32 cellular contexts compared by ENCODE assay signal in genomic region chr10:49278497-49278902, GRCh38. TPM values are rescaled to one million over a fixed set of nuclear protein-coding genes. Genes with fewer than 3 reads are reported as not detected.
"Had no signal": no experiment of that assay in that cellular context is flagged by ENCODE, and none has a peak within 500 bp of the region (broad histone marks: within the 10 kb centered on the region; RNA-seq: fewer than 3 reads in every experiment).

No MANE protein-coding gene starts in this region.

- H3K36me3 Mint-ChIP-seq: activated CD8-positive, alpha-beta memory T cell treated with anti-CD3 and anti-CD28 coated beads, Interleukin-2, amount 10 ng/mL, durations not matched to agents 7 days and 5 days; naive thymus-derived CD4-positive, alpha-beta T cell; T-cell had no signal

- H3K27ac ChIP-seq: body of pancreas, foreskin keratinocyte, lower lobe of right lung, neutrophil, pancreas, spleen, thyroid gland, VCaP had no signal

- H3K9me3 ChIP-seq: body of pancreas, lower lobe of right lung, mucosa of descending colon, neutrophil, pancreas, spleen, thyroid gland had no signal

- ATAC-seq: activated CD4-positive, CD25-positive, alpha-beta regulatory T cell treated with anti-CD3 and anti-CD28 coated beads, Interleukin-2, amount 50 U/mL, for 24 hours; activated CD8-positive, alpha-beta memory T cell treated with anti-CD3 and anti-CD28 coated beads, Interleukin-2, amount 10 ng/mL, durations not matched to agents 7 days and 5 days; activated CD8-positive, alpha-beta T cell treated with anti-CD3 and anti-CD28 coated beads for 36 hours; activated naive CD8-positive, alpha-beta T cell treated with anti-CD3 and anti-CD28 coated beads, Interleukin-2, amount 50 U/mL, for 24 hours; body of pancreas; foreskin keratinocyte; left colon; lower lobe of right lung; mucosa of descending colon; naive thymus-derived CD4-positive, alpha-beta T cell; pancreas; sciatic nerve; stimulated activated naive CD8-positive, alpha-beta T cell treated with anti-CD3 and anti-CD28 coated beads, Interleukin-15, Interleukin-2, amounts not matched to agents 100 U/mL and 50 U/mL, for 24 hours; T-cell had no signal

- H3K27me3 ChIP-seq: body of pancreas, foreskin keratinocyte, neutrophil, thyroid gland had no signal

- H3K4me1 Mint-ChIP-seq: activated CD4-positive, alpha-beta T cell treated with anti-CD3 and anti-CD28 coated beads, Interleukin-2, amount 10 ng/mL, durations not matched to agents 24 days and 14 days had no signal

- H3K27ac Mint-ChIP-seq: activated CD4-positive, alpha-beta T cell treated with anti-CD3 and anti-CD28 coated beads, Interleukin-2, amount 10 ng/mL, durations not matched to agents 24 days and 14 days; activated CD8-positive, alpha-beta memory T cell treated with anti-CD3 and anti-CD28 coated beads, Interleukin-2, amount 10 ng/mL, durations not matched to agents 7 days and 5 days; activated CD8-positive, alpha-beta T cell treated with anti-CD3 and anti-CD28 coated beads for 36 hours; activated naive CD8-positive, alpha-beta T cell treated with anti-CD3 and anti-CD28 coated beads, Interleukin-2, amount 50 U/mL, for 24 hours; naive thymus-derived CD4-positive, alpha-beta T cell; T-cell; T-helper 2 cell treated with Interferon-gamma antibody and Interleukin-4, amounts not matched to agents 5 μg/mL and 100 μg/mL, for 36 hours had no signal

- DNase-seq: activated CD4-positive, alpha-beta T cell treated with anti-CD3 and anti-CD28 coated beads, Interleukin-2, amount 10 ng/mL, durations not matched to agents 24 days and 14 days; activated CD8-positive, alpha-beta memory T cell treated with anti-CD3 and anti-CD28 coated beads, Interleukin-2, amount 10 ng/mL, durations not matched to agents 7 days and 5 days; activated CD8-positive, alpha-beta T cell treated with anti-CD3 and anti-CD28 coated beads for 36 hours; activated gamma-delta T cell; activated naive CD4-positive, alpha-beta T cell treated with anti-CD3 and anti-CD28 coated beads, Interleukin-2, amount 50 U/mL, for 16 hours; activated naive CD8-positive, alpha-beta T cell treated with anti-CD3 and anti-CD28 coated beads, Interleukin-2, amount 50 U/mL, for 24 hours; activated T-cell treated with anti-CD3 and anti-CD28 coated beads for 4 hours; body of pancreas; caudate nucleus; dermis blood vessel endothelial cell; effector CD8-positive, alpha-beta T cell; foreskin keratinocyte; glutamatergic neuron; left colon; lower lobe of right lung; mesendoderm; mucosa of descending colon; naive thymus-derived CD4-positive, alpha-beta T cell; pancreas; spleen; stimulated activated CD4-positive, alpha-beta T cell treated with anti-CD3 and anti-CD28 coated beads, Interleukin-4, amount 100 ng/mL, for 24 hours; stimulated activated naive CD8-positive, alpha-beta T cell treated with anti-CD3 and anti-CD28 coated beads, Interleukin-15, Interleukin-2, amounts not matched to agents 100 U/mL and 50 U/mL, for 24 hours; substantia nigra; T-cell; thyroid gland had no signal

- H3K9me3 Mint-ChIP-seq: activated CD4-positive, alpha-beta T cell treated with anti-CD3 and anti-CD28 coated beads, Interleukin-2, amount 10 ng/mL, durations not matched to agents 24 days and 14 days; activated CD8-positive, alpha-beta T cell treated with anti-CD3 and anti-CD28 coated beads for 36 hours; activated naive CD8-positive, alpha-beta T cell treated with anti-CD3 and anti-CD28 coated beads, Interleukin-2, amount 50 U/mL, for 24 hours; naive thymus-derived CD4-positive, alpha-beta T cell; T-cell; T-helper 2 cell treated with Interferon-gamma antibody and Interleukin-4, amounts not matched to agents 5 μg/mL and 100 μg/mL, for 36 hours had no signal

- H3K4me3 ChIP-seq: body of pancreas, lower lobe of right lung, mucosa of descending colon, pancreas, spleen, thyroid gland had no signal

- H3K27me3 Mint-ChIP-seq: activated CD4-positive, alpha-beta T cell treated with anti-CD3 and anti-CD28 coated beads, Interleukin-2, amount 10 ng/mL, durations not matched to agents 24 days and 14 days had no signal

- H3K4me3 Mint-ChIP-seq: activated CD4-positive, alpha-beta T cell treated with anti-CD3 and anti-CD28 coated beads, Interleukin-2, amount 10 ng/mL, durations not matched to agents 24 days and 14 days; activated CD8-positive, alpha-beta memory T cell treated with anti-CD3 and anti-CD28 coated beads, Interleukin-2, amount 10 ng/mL, durations not matched to agents 7 days and 5 days; activated CD8-positive, alpha-beta T cell treated with anti-CD3 and anti-CD28 coated beads for 36 hours; activated naive CD8-positive, alpha-beta T cell treated with anti-CD3 and anti-CD28 coated beads, Interleukin-2, amount 50 U/mL, for 24 hours; naive thymus-derived CD4-positive, alpha-beta T cell; T-cell; T-helper 2 cell treated with Interferon-gamma antibody and Interleukin-4, amounts not matched to agents 5 μg/mL and 100 μg/mL, for 36 hours had no signal

- FAIRE-seq: pancreas had no signal

- H3K4me1 ChIP-seq: body of pancreas, foreskin keratinocyte, pancreas, thyroid gland had no signal

- H3K36me3 ChIP-seq: lower lobe of right lung, neutrophil, pancreas, spleen, thyroid gland had no signal

RNA-seq across cellular contexts. Expression of gene C10orf71, which starts 20.5 kb away (rescaled TPM):
- total RNA-seq: activated CD4-positive, alpha-beta T cell treated with anti-CD3 and anti-CD28 coated beads, Interleukin-2, amount 10 ng/mL, durations not matched to agents 24 days and 14 days; activated CD8-positive, alpha-beta memory T cell treated with anti-CD3 and anti-CD28 coated beads, Interleukin-2, amount 10 ng/mL, durations not matched to agents 7 days and 5 days; activated CD8-positive, alpha-beta T cell treated with anti-CD3 and anti-CD28 coated beads for 36 hours; dermis blood vessel endothelial cell; foreskin keratinocyte; left colon; lower lobe of right lung; naive thymus-derived CD4-positive, alpha-beta T cell; spleen; T-cell; thyroid gland had no signal
- polyA plus RNA-seq: esophagus; foreskin keratinocyte; naive thymus-derived CD4-positive, alpha-beta T cell; spleen; urinary bladder had no signal
